ENCODE assay signal across 1 cellular context in the genomic region with DNA sequence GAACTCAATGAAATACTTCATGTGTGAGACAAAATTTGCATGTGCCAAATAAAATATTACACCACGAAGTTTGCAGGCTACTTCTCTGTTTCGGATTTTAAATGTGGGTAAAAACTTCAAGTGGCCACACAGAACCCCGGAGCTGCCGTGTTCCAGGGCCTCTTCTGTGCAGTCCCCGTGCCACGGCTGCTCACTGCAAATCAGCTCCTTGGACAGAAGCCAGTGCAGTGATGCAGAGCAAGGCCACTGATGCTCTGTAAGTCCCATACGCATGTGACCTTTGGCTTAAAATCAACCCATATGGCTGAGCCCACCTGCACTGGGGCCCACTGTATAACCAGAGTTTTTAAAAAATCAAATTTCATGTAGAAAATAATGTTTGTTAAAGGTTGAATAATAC.
TF ChIP-seq lines count a peak whose summit lies in the region.

No MANE protein-coding gene starts in this region.

TF ChIP-seq in H1, 55 proteins besides CTCF, POLR2A, EP300 and RAD21:
- TF ChIP-seq EZH2 (IDR thresholded peaks at IDR 0.05; ENCODE audit: low read depth, low read length, severe bottlenecking) (no peak), TCF12 (IDR thresholded peaks at IDR 0.05; ENCODE audit: low read depth, low read length) (no peak), NANOG (IDR thresholded peaks at IDR 0.05; ENCODE audit: insufficient read depth, low read depth, low read length, poor library complexity, severe bottlenecking) (no peak), PHF8 (conservative IDR thresholded peaks at IDR 0.05; ENCODE audit: low read depth, low read length) (no peak), CBX8 (IDR thresholded peaks at IDR 0.05; ENCODE audit: borderline replicate concordance, low read depth, low read length) (no peak), ASH2L (IDR thresholded peaks at IDR 0.05; ENCODE audit: low read length) (no peak), NRF1 (IDR thresholded peaks at IDR 0.05; ENCODE audit: low read depth, low read length) (no peak), RXRA (IDR thresholded peaks at IDR 0.05; ENCODE audit: insufficient read depth, low read depth, low read length) (no peak)
